Comparison of ENCODE assay signal across 9 cellular contexts in the genomic region with DNA sequence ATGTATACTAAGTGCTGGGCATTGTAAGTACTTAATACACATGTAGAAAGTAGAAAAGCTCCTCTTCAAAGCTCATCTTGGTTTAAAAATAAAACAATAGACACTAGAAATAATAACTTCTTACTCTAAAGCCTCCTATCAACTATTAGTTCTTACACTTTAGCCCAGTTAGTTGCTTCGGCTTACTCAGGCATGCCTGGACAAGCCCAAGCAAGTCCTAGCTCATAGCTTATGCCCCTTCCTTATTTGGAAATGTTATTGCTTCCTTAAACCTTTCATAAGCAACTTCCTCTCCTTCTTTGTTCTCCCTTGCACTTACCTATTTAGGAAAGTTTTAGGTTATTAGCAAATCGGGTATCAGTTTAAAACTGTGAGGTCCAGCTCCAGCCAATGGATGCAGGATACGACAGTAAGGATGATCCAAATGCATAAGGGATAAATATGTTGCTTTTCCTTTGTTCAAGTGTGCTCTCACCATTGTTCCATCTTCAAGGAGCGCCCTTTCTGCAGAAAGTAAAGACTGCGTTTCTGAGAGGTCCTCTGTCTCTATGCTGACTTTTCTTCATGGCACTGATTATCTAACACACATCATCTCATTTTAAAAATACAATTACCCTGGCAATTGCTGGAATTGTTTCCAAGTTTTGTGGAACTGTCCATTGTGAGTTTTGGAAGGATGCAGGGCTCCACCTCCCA. TPM values are rescaled to one million over a fixed set of nuclear protein-coding genes. Genes with fewer than 3 reads are reported as not detected.
DNase-seq lines count a peak whose midpoint lies in the region; ATAC-seq and TF ChIP-seq lines count a peak whose summit lies in the region.
"Had no signal": no experiment of that assay in that cellular context is flagged by ENCODE, and none has a peak within 500 bp of the region (broad histone marks: within the 10 kb centered on the region; RNA-seq: fewer than 3 reads in every experiment).

No MANE protein-coding gene starts in this region.

- no peak for DNase-seq in activated CD4-positive, alpha-beta T cell treated with anti-CD3 and anti-CD28 coated beads, Interleukin-2, amount 10 ng/mL, durations not matched to agents 7 days and 5 days
- DNase-seq in activated CD4-positive, alpha-beta T cell treated with anti-CD3 and anti-CD28 coated beads for 48 hours = no peak
- DNase-seq in T-helper 17 cell = no peak
- DNase-seq in fibroblast of peridontal ligament (ENCODE audit: extremely low read depth) = peak; percentile 54
- no peak for DNase-seq in stimulated activated naive B cell treated with anti-CD40 and anti-IgM and Interleukin-4, amounts not matched to agents 10 μg/mL and 1 μg/mL and 100 μg/mL, for 72 hours
- DNase-seq in foreskin melanocyte = no peak
- no peak for DNase-seq in mucosa of gallbladder (ENCODE audit: low spot score)
- DNase-seq in GM10266 (ENCODE audit: extremely low spot score) = no peak
- DNase-seq: COR-L47 had no signal

- H3K27ac Mint-ChIP-seq in activated CD4-positive, alpha-beta T cell treated with anti-CD3 and anti-CD28 coated beads, Interleukin-2, amount 10 ng/mL, durations not matched to agents 7 days and 5 days = peak overlapping the region; percentile 31
- peak overlapping the region; percentile 81 for H3K27ac Mint-ChIP-seq in T-helper 17 cell
- peak overlapping the region; percentile 47 for H3K27ac Mint-ChIP-seq in stimulated activated naive B cell treated with anti-CD40 and anti-IgM and Interleukin-4, amounts not matched to agents 10 μg/mL and 1 μg/mL and 100 μg/mL, for 72 hours

- no peaks in the 10 kb centered on the region for H3K9me3 ChIP-seq in T-helper 17 cell (ENCODE audit: control insufficient read depth, low read length, poor library complexity, severe bottlenecking)

- peak overlapping the region; percentile 16 for H3K4me3 Mint-ChIP-seq in activated CD4-positive, alpha-beta T cell treated with anti-CD3 and anti-CD28 coated beads, Interleukin-2, amount 10 ng/mL, durations not matched to agents 7 days and 5 days
- H3K4me3 Mint-ChIP-seq in T-helper 17 cell = no peak overlapping the region
- no peak overlapping the region for H3K4me3 Mint-ChIP-seq in stimulated activated naive B cell treated with anti-CD40 and anti-IgM and Interleukin-4, amounts not matched to agents 10 μg/mL and 1 μg/mL and 100 μg/mL, for 72 hours

- peaks cover 57% of the 10 kb centered on the region for H3K4me1 Mint-ChIP-seq in activated CD4-positive, alpha-beta T cell treated with anti-CD3 and anti-CD28 coated beads, Interleukin-2, amount 10 ng/mL, durations not matched to agents 7 days and 5 days
- H3K4me1 Mint-ChIP-seq in T-helper 17 cell = peaks cover 62% of the 10 kb centered on the region
- peaks cover 40 to 62% of the 10 kb centered on the region in 2 donors for H3K4me1 Mint-ChIP-seq in stimulated activated naive B cell treated with anti-CD40 and anti-IgM and Interleukin-4, amounts not matched to agents 10 μg/mL and 1 μg/mL and 100 μg/mL, for 72 hours

- no peaks in the 10 kb centered on the region for H3K27me3 Mint-ChIP-seq in activated CD4-positive, alpha-beta T cell treated with anti-CD3 and anti-CD28 coated beads, Interleukin-2, amount 10 ng/mL, durations not matched to agents 7 days and 5 days
- H3K27me3 Mint-ChIP-seq in T-helper 17 cell = no peaks in the 10 kb centered on the region
- H3K27me3 Mint-ChIP-seq in stimulated activated naive B cell treated with anti-CD40 and anti-IgM and Interleukin-4, amounts not matched to agents 10 μg/mL and 1 μg/mL and 100 μg/mL, for 72 hours = no peaks in the 10 kb centered on the region

- peaks cover 11% of the 10 kb centered on the region for H3K9me3 Mint-ChIP-seq in activated CD4-positive, alpha-beta T cell treated with anti-CD3 and anti-CD28 coated beads, Interleukin-2, amount 10 ng/mL, durations not matched to agents 7 days and 5 days
- H3K9me3 Mint-ChIP-seq in stimulated activated naive B cell treated with anti-CD40 and anti-IgM and Interleukin-4, amounts not matched to agents 10 μg/mL and 1 μg/mL and 100 μg/mL, for 72 hours = peaks cover 0 to 3% of the 10 kb centered on the region in 2 donors

- POLR2A ChIA-PET in activated CD4-positive, alpha-beta T cell treated with anti-CD3 and anti-CD28 coated beads, Interleukin-2, amount 10 ng/mL, durations not matched to agents 7 days and 5 days (lab: Charles Lee) = no interaction called here

- H3K36me3 Mint-ChIP-seq in activated CD4-positive, alpha-beta T cell treated with anti-CD3 and anti-CD28 coated beads, Interleukin-2, amount 10 ng/mL, durations not matched to agents 7 days and 5 days (ENCODE audit: low read depth) = peaks cover 62% of the 10 kb centered on the region
- H3K36me3 Mint-ChIP-seq in T-helper 17 cell (ENCODE audit: low read depth) = peaks cover 12% of the 10 kb centered on the region
- H3K36me3 Mint-ChIP-seq in stimulated activated naive B cell treated with anti-CD40 and anti-IgM and Interleukin-4, amounts not matched to agents 10 μg/mL and 1 μg/mL and 100 μg/mL, for 72 hours = peaks cover 32 to 54% of the 10 kb centered on the region in 2 donors

- CTCF ChIA-PET in activated CD4-positive, alpha-beta T cell treated with anti-CD3 and anti-CD28 coated beads, Interleukin-2, amount 10 ng/mL, durations not matched to agents 7 days and 5 days (lab: Charles Lee) = interaction anchor here (0.5 to 0.9 kb wide), 2 partner anchors 65 to 1495 kb away, joined by 3 read pairs; no protein-coding TSS in a partner anchor

- ATAC-seq in T-helper 17 cell = no peak
- ATAC-seq in stimulated activated naive B cell treated with anti-CD40 and anti-IgM and Interleukin-4, amounts not matched to agents 10 μg/mL and 1 μg/mL and 100 μg/mL, for 72 hours (replicated peaks) = no peak

- TF ChIP-seq CTCF in GM10266 (IDR thresholded peaks at IDR 0.05; ENCODE audit: control insufficient read depth, insufficient read depth, low read depth, missing control alignments) = no peak

RNA-seq across cellular contexts. Expression of a gene that starts 12.3 kb away (rescaled TPM):
- 10 to 100 TPM; 69.7 to 70.2 TPM for total RNA-seq in activated CD4-positive, alpha-beta T cell treated with anti-CD3 and anti-CD28 coated beads, Interleukin-2, amount 10 ng/mL, durations not matched to agents 7 days and 5 days
- 10 to 100 TPM; 36.5 to 43.6 TPM for total RNA-seq in T-helper 17 cell
- total RNA-seq in mucosa of gallbladder = 102 TPM

RNA-seq across cellular contexts. Expression of a gene that starts 28.7 kb away (rescaled TPM):
- total RNA-seq in activated CD4-positive, alpha-beta T cell treated with anti-CD3 and anti-CD28 coated beads, Interleukin-2, amount 10 ng/mL, durations not matched to agents 7 days and 5 days = 100 to 1,000 TPM; 397 to 403 TPM
- total RNA-seq in T-helper 17 cell (100 to 1,000 TPM; 189 to 214 TPM), mucosa of gallbladder (376 TPM)

Comparison
In these comparisons a context has a peak if more than half of its experiments do, and no peak if none do; other contexts are left out.
1. H3K27ac Mint-ChIP-seq: peak in every context shown above with its lines; median percentile 81 in T-helper 17 cell; 47 in stimulated activated naive B cell treated with anti-CD40 and anti-IgM and Interleukin-4, amounts not matched to agents 10 μg/mL and 1 μg/mL and 100 μg/mL, for 72 hours; 31 in activated CD4-positive, alpha-beta T cell treated with anti-CD3 and anti-CD28 coated beads, Interleukin-2, amount 10 ng/mL, durations not matched to agents 7 days and 5 days.